14 cellular contexts compared by ENCODE assay signal in genomic region chr12:13436696-13437391, GRCh38.
DNase-seq lines count a peak whose midpoint lies in the region; TF ChIP-seq lines count a peak whose summit lies in the region.
"Had no signal": no experiment of that assay in that cellular context is flagged by ENCODE, and none has a peak within 500 bp of the region (broad histone marks: within the 10 kb centered on the region; RNA-seq: fewer than 3 reads in every experiment).

No MANE protein-coding gene starts in this region.

- no peaks in the 10 kb centered on the region for H3K27me3 ChIP-seq in stomach
- H3K27me3 ChIP-seq: spleen had no signal

- peak overlapping the region; percentile 16 to 73 (median 33) for H3K27ac ChIP-seq in stomach
- H3K27ac ChIP-seq: 22Rv1, spleen had no signal

- H3K4me1 ChIP-seq in stomach, result peaks cover 0 to 9% (median 3%) of the 10 kb centered on the region in 4 donors
- H3K4me1 ChIP-seq: spleen had no signal

- WGBS in stomach, 5 donors, result 25 to 54% (median 37%) methylated on average over 11 of the region's 11 CpGs

- TF ChIP-seq POLR2A in stomach (IDR thresholded peaks at IDR 0.05), result no peak

- no peaks in the 10 kb centered on the region for H3K9me3 ChIP-seq in stomach
- H3K9me3 ChIP-seq: spleen had no signal

- peak; percentile 1 for DNase-seq in DMS 273 (lab: John Stamatoyannopoulos, UW; ENCODE audit: unreplicated experiment)
- DNase-seq in DMS 273 treated with DMSO at 0.1 percent for 48 hours (lab: John Stamatoyannopoulos, UW), result no peak
- peak; percentile 69 for DNase-seq in T1000 (lab: John Stamatoyannopoulos, UW)
- DNase-seq in foreskin fibroblast, result peak; percentile 15 to 33
- DNase-seq in stomach, result peak; percentile 73
- DNase-seq in cerebellar nuclear complex (lab: John Stamatoyannopoulos, UW), result no peak
- DNase-seq in dedifferentiated amniotic fluid mesenchymal stem cell (ENCODE audit: extremely low spot score), result no peak
- no peak for DNase-seq in SW 1271 (lab: John Stamatoyannopoulos, UW)
- DNase-seq: activated CD4-positive, alpha-beta T cell treated with anti-CD3 and anti-CD28 coated beads, Interleukin-2, amount 50 U/mL, for 1 hour; activated effector memory CD4-positive, alpha-beta T cell treated with Interleukin-2 at 50 U/mL for 16 hours; dermis blood vessel endothelial cell; hypothalamus; spleen had no signal

- no peaks in the 10 kb centered on the region for H3K36me3 ChIP-seq in stomach
- H3K36me3 ChIP-seq: spleen had no signal

- no peak for TF ChIP-seq EP300 in stomach (IDR thresholded peaks at IDR 0.05)

- TF ChIP-seq CTCF in foreskin fibroblast (IDR thresholded peaks at IDR 0.05; ENCODE audit: low read depth, low read length), result no peak
- TF ChIP-seq CTCF in stomach (IDR thresholded peaks at IDR 0.05), result no peak

- no peak overlapping the region for H3K4me3 ChIP-seq in foreskin fibroblast (ENCODE audit: low read depth in 1 of 2, low read length in 2 of 2)
- no peak overlapping the region for H3K4me3 ChIP-seq in stomach
- H3K4me3 ChIP-seq: spleen had no signal

- intact Hi-C loops in stomach (cut with DNase I; ENCODE audit: low total_unique reads), result no loop called here

Comparison
In these comparisons a context has a peak if more than half of its experiments do, and no peak if none do; other contexts are left out.
1. DNase-seq: peak in DMS 273 (single experiment), T1000 (single experiment), foreskin fibroblast (2 of 2) and stomach (single experiment); none in DMS 273 treated with DMSO at 0.1 percent for 48 hours (single experiment), cerebellar nuclear complex (0 of 2), dedifferentiated amniotic fluid mesenchymal stem cell (single experiment) and SW 1271 (0 of 2).